In genomic region chr12:64625243-64626077, GRCh38 we compare ENCODE assay signal across 1 cellular context.
TF ChIP-seq lines count a peak whose summit lies in the region.

No MANE protein-coding gene starts in this region.

TF ChIP-seq in GM12878, 131 proteins besides CTCF, POLR2A, EP300 and RAD21 (continued from another document and continues in another):
- TF ChIP-seq E2F8 (IDR thresholded peaks at IDR 0.05; ENCODE audit: low read depth, partially characterized antibody) (no peak), ZNF207 (IDR thresholded peaks at IDR 0.05; ENCODE audit: borderline replicate concordance) (no peak), FOXK2 (IDR thresholded peaks at IDR 0.05) (no peak), ZBTB40 (IDR thresholded peaks at IDR 0.05; ENCODE audit: borderline replicate concordance) (no peak; the same call in 1 of the 2 replicates), SPI1 (IDR thresholded peaks at IDR 0.05; ENCODE audit: borderline replicate concordance, insufficient read depth, low read depth, low read length) (no peak), BRCA1 (IDR thresholded peaks at IDR 0.05; ENCODE audit: low read depth, low read length) (0 out of 2 replicates have a peak, but pooled peaks have one; percentile 16), YBX1 (IDR thresholded peaks at IDR 0.05) (no peak), FOXM1 (IDR thresholded peaks at IDR 0.05; ENCODE audit: low read depth, low read length) (no peak; the same call in 1 of the 2 replicates), RBBP5 (conservative IDR thresholded peaks at IDR 0.05) (no peak), KDM1A (IDR thresholded peaks at IDR 0.05; ENCODE audit: borderline replicate concordance) (no peak), PRDM15 (CRISPR knock-in tag; IDR thresholded peaks at IDR 0.05) (no peak), WRNIP1 (IDR thresholded peaks at IDR 0.05; ENCODE audit: borderline replicate concordance, low read depth, low read length) (no peak), IKZF1 (conservative IDR thresholded peaks at IDR 0.05) (peak; percentile 97), ZBED1 (IDR thresholded peaks at IDR 0.05; ENCODE audit: borderline replicate concordance) (no peak), SKIL (IDR thresholded peaks at IDR 0.05; ENCODE audit: low read depth, poor library complexity, severe bottlenecking) (no peak), MXI1 (IDR thresholded peaks at IDR 0.05; ENCODE audit: low read depth, low read length) (peak; percentile 71; the same call in 1 of the 2 replicates), DPF2 (IDR thresholded peaks at IDR 0.05) (peak; percentile 89), CREM (IDR thresholded peaks at IDR 0.05; ENCODE audit: low read depth) (peak; percentile 30; the same call in 1 of the 2 replicates), SREBF1 (IDR thresholded peaks at IDR 0.05; ENCODE audit: low read length) (no peak), RELB (IDR thresholded peaks at IDR 0.05; ENCODE audit: low read depth) (peak; percentile 99), JUNB (IDR thresholded peaks at IDR 0.05) (no peak; the same call in none of the 2 replicates), SP1 (IDR thresholded peaks at IDR 0.05; ENCODE audit: low read depth, low read length) (no peak), CREB1 (IDR thresholded peaks at IDR 0.05; ENCODE audit: low read depth) (peak; percentile 59; the same call in 1 of the 2 replicates), BCL11A (IDR thresholded peaks at IDR 0.05; ENCODE audit: low read depth, low read length) (no peak), LARP7 (IDR thresholded peaks at IDR 0.05) (no peak), TARDBP (IDR thresholded peaks at IDR 0.05; ENCODE audit: borderline replicate concordance) (no peak), ZBTB33 (IDR thresholded peaks at IDR 0.05) (no peak), ESRRA (IDR thresholded peaks at IDR 0.05; ENCODE audit: low read length) (no peak), MEF2A (IDR thresholded peaks at IDR 0.05; ENCODE audit: insufficient read depth, low read depth, low read length) (no peak), MEF2B (IDR thresholded peaks at IDR 0.05; ENCODE audit: partially characterized antibody, poor library complexity, severe bottlenecking) (peak; percentile 67), ASH2L (IDR thresholded peaks at IDR 0.05; ENCODE audit: borderline replicate concordance, low read depth) (no peak), CHD4 (IDR thresholded peaks at IDR 0.05) (no peak; the same call in 1 of the 2 replicates), EED (IDR thresholded peaks at IDR 0.05; ENCODE audit: low read depth) (peak; percentile 94), STAT1 (conservative IDR thresholded peaks at IDR 0.05) (no peak), RFX5 (IDR thresholded peaks at IDR 0.05; ENCODE audit: low read depth, low read length) (peak; percentile 25; the same call in 1 of the 2 replicates), SUPT20H (IDR thresholded peaks at IDR 0.05; ENCODE audit: borderline replicate concordance, control insufficient read depth, low read depth, low read length) (no peak), MTA3 (IDR thresholded peaks at IDR 0.05; ENCODE audit: borderline replicate concordance, low read length) (no peak; the same call in 1 of the 2 replicates), NKRF (conservative IDR thresholded peaks at IDR 0.05) (peak; percentile 51; the same call in 1 of the 2 replicates), NFYA (IDR thresholded peaks at IDR 0.05; ENCODE audit: borderline replicate concordance, low read depth, low read length) (no peak), TAF1 (IDR thresholded peaks at IDR 0.05; ENCODE audit: borderline replicate concordance, low read depth, low read length) (peak; percentile 29; the same call in 1 of the 2 replicates), YY1 (IDR thresholded peaks at IDR 0.05; ENCODE audit: low read depth, low read length) (no peak), E4F1 (IDR thresholded peaks at IDR 0.05; ENCODE audit: borderline replicate concordance, partially characterized antibody) (no peak)
